1 cellular context compared by ENCODE assay signal in the genomic region with DNA sequence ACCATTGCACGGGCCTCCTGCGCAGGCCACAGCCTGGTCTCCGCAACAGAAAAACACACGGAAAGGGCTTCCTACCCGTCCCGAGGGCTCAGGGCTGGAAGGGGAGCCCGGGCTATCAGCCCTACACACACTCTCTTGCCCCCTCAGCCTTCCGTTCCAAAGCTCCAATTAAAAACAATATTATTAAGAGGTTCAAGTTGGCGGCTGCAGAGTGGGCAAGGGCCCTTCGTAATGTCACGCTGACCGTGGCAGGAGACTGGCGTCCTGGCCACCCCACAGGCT.
TF ChIP-seq lines count a peak whose summit lies in the region.

No MANE protein-coding gene starts in this region.

TF ChIP-seq in H1, 55 proteins besides CTCF, POLR2A, EP300 and RAD21:
- TF ChIP-seq, protein P1, sequence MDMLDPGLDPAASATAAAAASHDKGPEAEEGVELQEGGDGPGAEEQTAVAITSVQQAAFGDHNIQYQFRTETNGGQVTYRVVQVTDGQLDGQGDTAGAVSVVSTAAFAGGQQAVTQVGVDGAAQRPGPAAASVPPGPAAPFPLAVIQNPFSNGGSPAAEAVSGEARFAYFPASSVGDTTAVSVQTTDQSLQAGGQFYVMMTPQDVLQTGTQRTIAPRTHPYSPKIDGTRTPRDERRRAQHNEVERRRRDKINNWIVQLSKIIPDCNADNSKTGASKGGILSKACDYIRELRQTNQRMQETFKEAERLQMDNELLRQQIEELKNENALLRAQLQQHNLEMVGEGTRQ (IDR thresholded peaks at IDR 0.05; ENCODE audit: low read length): no peak
- TF ChIP-seq CHD2 (IDR thresholded peaks at IDR 0.05; ENCODE audit: low read length) (no peak), HDAC6 (IDR thresholded peaks at IDR 0.05; ENCODE audit: low read depth, low read length) (no peak), KDM4A (IDR thresholded peaks at IDR 0.05; ENCODE audit: low read depth, low read length, severe bottlenecking) (no peak)
